Comparison of ENCODE assay signal across 1 cellular context in the genomic region with DNA sequence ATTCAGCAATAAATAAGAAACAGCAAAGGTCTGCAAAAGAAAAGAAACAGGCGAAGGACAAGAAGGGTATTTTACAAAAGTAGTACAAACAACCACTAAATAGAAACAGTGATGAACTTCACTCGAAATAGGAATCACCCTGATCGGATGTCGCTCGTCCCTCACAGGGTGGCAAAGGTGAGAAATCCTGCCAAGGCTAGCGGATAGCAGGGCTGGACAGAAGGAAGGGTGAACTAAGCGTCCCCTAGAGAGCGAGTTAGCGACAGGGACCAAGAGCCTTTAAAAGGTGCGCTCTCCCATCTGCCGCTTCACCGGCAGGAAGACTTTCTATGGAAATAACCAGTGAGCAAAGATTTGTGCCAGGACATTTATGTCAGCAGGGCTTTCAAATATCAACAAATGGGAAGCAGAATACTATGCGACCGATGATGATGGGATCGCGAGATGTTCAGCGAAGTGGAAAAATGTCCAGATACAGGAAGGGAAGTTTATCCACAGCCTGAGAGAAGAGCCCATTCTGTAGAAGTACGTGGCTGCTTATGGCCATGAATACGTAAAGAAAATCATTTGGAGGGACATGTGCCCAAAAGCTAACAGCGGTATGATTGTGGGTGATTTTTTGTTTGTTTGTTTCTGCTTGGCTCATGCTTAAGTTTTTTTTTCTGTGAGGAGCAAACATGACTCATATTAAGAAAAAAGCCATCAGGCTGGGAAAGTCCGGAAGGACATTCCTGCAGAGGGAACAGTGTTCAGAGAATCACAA.
TF ChIP-seq lines count a peak whose summit lies in the region.

No MANE protein-coding gene starts in this region.

TF ChIP-seq in endothelial cell of umbilical vein, 7 proteins besides CTCF, POLR2A, EP300 and RAD21:
- TF ChIP-seq JUN (IDR thresholded peaks at IDR 0.05; ENCODE audit: borderline replicate concordance, insufficient read depth, insufficient read length, low read depth) (peak; percentile 35), EZH2 (IDR thresholded peaks at IDR 0.05; ENCODE audit: borderline replicate concordance, low read depth, low read length, severe bottlenecking) (no peak)
